In genomic region chr17:79075433-79075805, GRCh38 we compare ENCODE assay signal across 8 cellular contexts. TPM values are rescaled to one million over a fixed set of nuclear protein-coding genes. Genes with fewer than 3 reads are reported as not detected.
A peak's percentile ranks its signal among the peaks of the same experiment; 100 is the strongest.
DNase-seq lines count a peak whose midpoint lies in the region; ATAC-seq, FAIRE-seq and TF ChIP-seq lines count a peak whose summit lies in the region.

No MANE protein-coding gene starts in this region.

- H4K8ac ChIP-seq in H1 (ENCODE audit: extremely low read depth, insufficient read depth, low read length): no peak overlapping the region

- H3K4me1 Mint-ChIP-seq in naive thymus-derived CD4-positive, alpha-beta T cell: peaks cover 9 to 26% (median 18%) of the 10 kb centered on the region in 7 donors

- FAIRE-seq in H1 (lab: Jason Lieb, UNC): no peak

- H3K36me3 ChIP-seq in HAP-1 (replicated peaks) (peaks cover 14% of the 10 kb centered on the region), RWPE2 (ENCODE audit: low read depth) (peaks cover 25% of the 10 kb centered on the region), H1 (ENCODE audit: control insufficient read depth in 2 of 4, insufficient read depth in 4 of 4, low read length in 3 of 4) (peaks cover 0 to 2% (median 2%) of the 10 kb centered on the region in 4 experiments; a peak in 4 of 8 replicates)
- H3K36me3 ChIP-seq in naive thymus-derived CD4-positive, alpha-beta T cell (ENCODE audit: control insufficient read depth in 2 of 3, insufficient read depth in 3 of 3, low read length in 3 of 3): peaks cover 0 to 26% (median 0%) of the 10 kb centered on the region in 3 experiments

- H2BK15ac ChIP-seq in H1 (ENCODE audit: low read length): no peak overlapping the region

- H3K4me2 ChIP-seq in H1 (ENCODE audit: insufficient read depth in 1 of 2, low read depth in 2 of 2, low read length in 2 of 2): peak overlapping the region; percentile 65 to 69

- H3K4me3 ChIP-seq in HAP-1: peak overlapping the region; percentile 63
- H3K4me3 ChIP-seq in RWPE2 (ENCODE audit: severe bottlenecking): peak overlapping the region; percentile 93
- H3K4me3 ChIP-seq in H1 (ENCODE audit: extremely low read depth in 1 of 4, insufficient read depth in 2 of 4, low read depth in 3 of 4, low read length in 4 of 4): peak overlapping the region; percentile 41 to 85 (median 48)
- peak overlapping the region; percentile 64 for H3K4me3 ChIP-seq in naive thymus-derived CD4-positive, alpha-beta T cell (ENCODE audit: low read length)

- TF ChIP-seq POLR2A in H1 (IDR thresholded peaks at IDR 0.05; ENCODE audit: control extremely low read depth in 1 of 2, low read depth in 2 of 2, low read length in 2 of 2): no peak

- ATAC-seq in RWPE2 (ENCODE audit: low read depth): 0 out of 3 replicates have a peak, but pooled peaks have one; percentile 8
- peak; percentile 23 for ATAC-seq in naive thymus-derived CD4-positive, alpha-beta T cell

- no peaks in the 10 kb centered on the region for H3K79me2 ChIP-seq in H1 (ENCODE audit: control insufficient read depth in 1 of 2, insufficient read depth in 2 of 2, low read length in 2 of 2)

- H3K18ac ChIP-seq in H1 (ENCODE audit: extremely low read depth, low read length): no peak overlapping the region

- H4K20me1 ChIP-seq in H1 (replicated peaks in 1 of 2; ENCODE audit: control insufficient read depth in 1 of 2, insufficient read depth in 2 of 2, low read length in 2 of 2): no peaks in the 10 kb centered on the region

- DNase-seq in EL (peak; percentile 14), HAP-1 (ENCODE audit: low spot score in 2 of 2) (no peak), RWPE2 (ENCODE audit: low spot score) (no peak), H1 (ENCODE audit: low read depth in 1 of 2, low spot score in 2 of 2) (no peak), NCI-H2029 treated with DMSO at 0.1 percent for 48 hours (lab: John Stamatoyannopoulos, UW) (no peak), HPDE6-E6E7 (ENCODE audit: extremely low spot score) (no peak), NCI-H774 (lab: John Stamatoyannopoulos, UW) (no peak)
- peak in 6 of 9 donors; percentile 22 to 49 (median 44) for DNase-seq in naive thymus-derived CD4-positive, alpha-beta T cell

- H3K4me3 Mint-ChIP-seq in naive thymus-derived CD4-positive, alpha-beta T cell: peak overlapping the region; percentile 85 to 95 (median 90)

- H3K4me1 ChIP-seq in HAP-1 (peaks cover 9% of the 10 kb centered on the region), RWPE2 (ENCODE audit: insufficient read depth, poor library complexity, severe bottlenecking) (peaks cover 8% of the 10 kb centered on the region), H1 (replicated peaks in 1 of 4; ENCODE audit: control insufficient read depth in 3 of 4, insufficient read depth in 4 of 4, low read length in 3 of 4) (no peaks in the 10 kb centered on the region)
- peaks cover 8 to 14% of the 10 kb centered on the region in 2 donors for H3K4me1 ChIP-seq in naive thymus-derived CD4-positive, alpha-beta T cell (ENCODE audit: control insufficient read depth in 2 of 2, insufficient read depth in 2 of 2, low read length in 2 of 2)

- H2BK12ac ChIP-seq in H1 (ENCODE audit: low read depth, low read length): no peak overlapping the region

- no peak overlapping the region for H4K91ac ChIP-seq in H1 (replicated peaks; ENCODE audit: insufficient read length, low read length)

- TF ChIP-seq EP300 in H1 (IDR thresholded peaks at IDR 0.05; ENCODE audit: borderline replicate concordance in 1 of 2, low read depth in 2 of 2, low read length in 2 of 2): no peak

- no peak overlapping the region for H2AK5ac ChIP-seq in H1 (ENCODE audit: low read depth, low read length)

- TF ChIP-seq CTCF in RWPE2 (IDR thresholded peaks at IDR 0.05; ENCODE audit: poor library complexity, severe bottlenecking): no peak
- no peak for TF ChIP-seq CTCF in H1 (IDR thresholded peaks at IDR 0.05; ENCODE audit: control extremely low read depth in 1 of 3, insufficient read depth in 1 of 3, low read depth in 1 of 3, low read length in 3 of 3)

- H3K79me1 ChIP-seq in H1 (ENCODE audit: low read depth, low read length): no peaks in the 10 kb centered on the region

- H3K27ac Mint-ChIP-seq in naive thymus-derived CD4-positive, alpha-beta T cell: peak overlapping the region; percentile 53 to 92 (median 88)

- peaks cover under 1 to 18% (median 3%) of the 10 kb centered on the region in 5 donors for H3K36me3 Mint-ChIP-seq in naive thymus-derived CD4-positive, alpha-beta T cell

- peaks cover 0 to 1% (median 0%) of the 10 kb centered on the region in 5 donors for H3K27me3 Mint-ChIP-seq in naive thymus-derived CD4-positive, alpha-beta T cell

- no peak overlapping the region for H3K9ac ChIP-seq in H1 (replicated peaks in 1 of 4; ENCODE audit: extremely low read depth in 1 of 4, low read depth in 3 of 4, low read length in 3 of 4)

- no peak overlapping the region for H2AFZ ChIP-seq in H1 (ENCODE audit: low read length)

- peaks cover 6% of the 10 kb centered on the region; the same call in 1 of the 2 replicates for H3K23me2 ChIP-seq in H1 (ENCODE audit: low read depth, low read length)

- H2BK120ac ChIP-seq in H1 (replicated peaks; ENCODE audit: low read depth, low read length): no peak overlapping the region

- H3K27ac ChIP-seq in RWPE2 (ENCODE audit: poor library complexity, severe bottlenecking): no peak overlapping the region
- H3K27ac ChIP-seq in H1 (ENCODE audit: low read depth, low read length): no peak overlapping the region
- H3K27ac ChIP-seq in naive thymus-derived CD4-positive, alpha-beta T cell (ENCODE audit: low read depth, low read length): peak overlapping the region; percentile 74

- H2BK5ac ChIP-seq in H1 (ENCODE audit: low read depth, low read length): no peak overlapping the region

- H3K56ac ChIP-seq in H1 (replicated peaks; ENCODE audit: insufficient read length, low read depth, low read length): no peak overlapping the region

- H4K5ac ChIP-seq in H1 (ENCODE audit: insufficient read length, low read depth, low read length): no peak overlapping the region

- H3K9me3 Mint-ChIP-seq in naive thymus-derived CD4-positive, alpha-beta T cell: no peaks in the 10 kb centered on the region

- H3K9me3 ChIP-seq in HAP-1 (no peaks in the 10 kb centered on the region), RWPE2 (ENCODE audit: severe bottlenecking) (no peaks in the 10 kb centered on the region), H1 (ENCODE audit: insufficient read depth in 2 of 2, low read depth in 1 of 2, low read length in 1 of 2) (no peaks in the 10 kb centered on the region)
- H3K9me3 ChIP-seq in naive thymus-derived CD4-positive, alpha-beta T cell (ENCODE audit: control insufficient read depth in 2 of 3, low read length in 3 of 3): no peaks in the 10 kb centered on the region

- no peak overlapping the region for H3K14ac ChIP-seq in H1 (ENCODE audit: insufficient read length)

- CTCF ChIA-PET in H1 (lab: Charles Lee; ENCODE audit: partially characterized antibody): interaction anchor here (0.6 to 1.9 kb wide), 2 partner anchors 8 to 9 kb away, joined by 3 to 4 read pairs; no protein-coding TSS in a partner anchor
- CTCF ChIA-PET in naive thymus-derived CD4-positive, alpha-beta T cell (lab: Charles Lee): interaction anchor here (1.7 to 3.0 kb wide), 3 partner anchors 10 to 12 kb away, joined by 6 to 11 read pairs (median 10); no protein-coding TSS in a partner anchor

- POLR2A ChIA-PET in H1 (lab: Charles Lee; ENCODE audit: partially characterized antibody): no interaction called here
- POLR2A ChIA-PET in naive thymus-derived CD4-positive, alpha-beta T cell (lab: Charles Lee): no interaction called here

- 48% methylated on average over 7 of the region's 7 CpGs; no CpG with 5 or more reads in 1 of the 2 experiments for WGBS in H1 (ENCODE audit: extremely low coverage in 1 of 2, insufficient coverage in 1 of 2, insufficient read length in 1 of 2, insufficient replicate concordance in 2 of 2, low coverage in 1 of 2, low lambda C conversion rate in 2 of 2, missing lambda C conversion rate in 1 of 2), 2 experiments

- no peak overlapping the region for H3K4ac ChIP-seq in H1 (replicated peaks; ENCODE audit: insufficient read length, low read depth, low read length)

- H3K23ac ChIP-seq in H1 (ENCODE audit: insufficient read length): no peak overlapping the region

- no peak overlapping the region for H2BK20ac ChIP-seq in H1 (ENCODE audit: low read length)

- H3K27me3 ChIP-seq in HAP-1 (ENCODE audit: low read depth) (no peaks in the 10 kb centered on the region), RWPE2 (ENCODE audit: insufficient read depth, poor library complexity, severe bottlenecking) (no peaks in the 10 kb centered on the region), H1 (replicated peaks in 1 of 4; ENCODE audit: control insufficient read depth in 3 of 4, extremely low read depth in 1 of 4, insufficient read depth in 3 of 4, low read length in 3 of 4) (peaks cover 0 to 5% (median 0%) of the 10 kb centered on the region in 4 experiments; a peak in 4 of 7 replicates)
- H3K27me3 ChIP-seq in naive thymus-derived CD4-positive, alpha-beta T cell (ENCODE audit: control insufficient read depth in 2 of 2, insufficient read depth in 2 of 2, low read length in 2 of 2): no peaks in the 10 kb centered on the region

- intact Hi-C loops in naive thymus-derived CD4-positive, alpha-beta T cell (cut with micrococcal nuclease): loop anchor here in 1 of 2 donors (10.0 kb wide), 1 partner anchor 919 kb away; no protein-coding TSS in a partner anchor

- in situ Hi-C loops in HAP-1 (cut with MboI; ENCODE audit: low sequenced_read_pairs): no loop called here

- TF ChIP-seq RAD21 in H1 (IDR thresholded peaks at IDR 0.05 in 1 of 2, conservative IDR thresholded peaks at IDR 0.05 in 1 of 2; ENCODE audit: low read depth in 2 of 2, low read length in 2 of 2): no peak

RNA-seq across cellular contexts. Expression of gene ENGASE, which starts 0.8 kb away (rescaled TPM):
- total RNA-seq in H1 (2021; fragmentation: NEBNext Ultra II Directional; extraction: Animal tissue kit (Norgen Biotek cat#: 25700)): 30.6 and 36.1 TPM in 2 replicates
- polyA plus RNA-seq in H1 (2011; rRNA removed): 9.3 and 18.8 TPM in 2 replicates
- 22.9 TPM for polyA plus RNA-seq in H1 (2011; cell fraction: cytosol; rRNA removed)
- polyA plus RNA-seq in H1 (2011; cell fraction: nucleus; rRNA removed): 218 TPM
- 18.7 to 30.4 TPM (median 25.2 TPM) in 4 replicates for polyA plus RNA-seq in H1 (2012, experiment 1 of 2)
- 8.1 TPM for polyA plus RNA-seq in H1 (2012, experiment 2 of 2)
- 13.4 TPM for polyA plus RNA-seq in H1 (2013, experiment 1 of 2)
- 12.1 TPM for polyA plus RNA-seq in H1 (2013, experiment 2 of 2)
- 9.8 and 10.3 TPM in 2 replicates for polyA minus RNA-seq in H1 (2011; rRNA and poly(A)+ RNA removed)
- polyA minus RNA-seq in H1 (2011; cell fraction: cytosol; rRNA and poly(A)+ RNA removed): 17.5 TPM
- 28.1 TPM for polyA minus RNA-seq in H1 (2011; cell fraction: nucleus; rRNA and poly(A)+ RNA removed)
- 100 to 1,000 TPM in 2 of 5 experiments, 10 to 100 TPM in 3; 41.5 to 214 (median 85.9) TPM for total RNA-seq in naive thymus-derived CD4-positive, alpha-beta T cell
- polyA plus RNA-seq in naive thymus-derived CD4-positive, alpha-beta T cell: 1 to 10 TPM; 3.8 to 6.4 TPM

RNA-seq across cellular contexts. Expression of gene C1QTNF1, which starts 51.5 kb away (rescaled TPM):
- total RNA-seq in H1 (2021; fragmentation: NEBNext Ultra II Directional; extraction: Animal tissue kit (Norgen Biotek cat#: 25700)): 2.5 and 3.5 TPM in 2 replicates
- 1.5 and 2.1 TPM in 2 replicates for polyA plus RNA-seq in H1 (2011; rRNA removed)
- polyA plus RNA-seq in H1 (2011; cell fraction: cytosol; rRNA removed): 1.1 TPM
- 1.8 TPM for polyA plus RNA-seq in H1 (2011; cell fraction: nucleus; rRNA removed)
- polyA plus RNA-seq in H1 (2012, experiment 1 of 2): 1.4 to 2.4 TPM (median 1.9 TPM) in 4 replicates
- 2.1 TPM for polyA plus RNA-seq in H1 (2012, experiment 2 of 2)
- polyA plus RNA-seq in H1 (2013, experiment 1 of 2): 0.83 TPM
- 0.87 TPM for polyA plus RNA-seq in H1 (2013, experiment 2 of 2)
- 0.44 and 0.49 TPM in 2 replicates for polyA minus RNA-seq in H1 (2011; rRNA and poly(A)+ RNA removed)
- polyA minus RNA-seq in H1 (2011; cell fraction: cytosol; rRNA and poly(A)+ RNA removed): 0.95 TPM
- 1.3 TPM for polyA minus RNA-seq in H1 (2011; cell fraction: nucleus; rRNA and poly(A)+ RNA removed)
- total RNA-seq in naive thymus-derived CD4-positive, alpha-beta T cell: under 1 TPM in 1 of 5 experiments, not detected in 4; 0.10 TPM
- polyA plus RNA-seq in naive thymus-derived CD4-positive, alpha-beta T cell: not detected

Comparison
In these comparisons a context has a peak if more than half of its experiments do, and no peak if none do; other contexts are left out.
1. DNase-seq: peak in EL (single experiment) and naive thymus-derived CD4-positive, alpha-beta T cell (6 of 9); none in HAP-1 (0 of 2), RWPE2 (single experiment), H1 (0 of 2), NCI-H2029 treated with DMSO at 0.1 percent for 48 hours (single experiment), HPDE6-E6E7 (single experiment) and NCI-H774 (single experiment).
2. Peak in every context shown above with its lines, with median percentiles within 50 percentile points of each other: H3K4me3 ChIP-seq.